1 cellular context compared by ENCODE assay signal in the genomic region with DNA sequence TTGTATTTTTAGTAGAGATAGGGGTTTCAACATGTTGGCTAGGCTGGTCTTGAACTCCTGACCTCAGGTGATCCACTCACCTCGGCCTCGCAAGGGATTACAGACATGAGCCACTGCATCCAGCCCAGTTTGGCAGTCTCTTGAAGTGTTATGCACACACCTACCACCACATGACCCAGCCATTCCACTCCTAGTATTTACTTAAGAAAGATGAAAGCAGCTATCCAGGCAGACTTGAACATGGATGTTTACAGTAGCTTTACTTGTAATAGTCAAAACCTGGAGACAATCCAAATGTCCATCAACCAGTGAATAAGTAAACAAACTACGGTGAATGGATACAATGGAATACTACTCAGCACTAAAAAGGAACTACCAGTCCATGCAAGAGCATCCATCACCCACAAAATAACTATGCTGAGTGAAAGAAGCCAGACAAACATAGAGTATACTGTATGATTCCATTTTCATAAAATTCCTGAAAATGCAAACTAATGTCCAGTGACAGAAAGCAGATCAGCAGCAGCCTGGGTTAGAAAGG.
A peak's percentile ranks its signal among the peaks of the same experiment; 100 is the strongest.
TF ChIP-seq lines count a peak whose summit lies in the region.

No MANE protein-coding gene starts in this region.

TF ChIP-seq in HepG2, 621 proteins besides CTCF, POLR2A, EP300 and RAD21 (continued from another document and continues in another):
- TF ChIP-seq, protein P1, sequence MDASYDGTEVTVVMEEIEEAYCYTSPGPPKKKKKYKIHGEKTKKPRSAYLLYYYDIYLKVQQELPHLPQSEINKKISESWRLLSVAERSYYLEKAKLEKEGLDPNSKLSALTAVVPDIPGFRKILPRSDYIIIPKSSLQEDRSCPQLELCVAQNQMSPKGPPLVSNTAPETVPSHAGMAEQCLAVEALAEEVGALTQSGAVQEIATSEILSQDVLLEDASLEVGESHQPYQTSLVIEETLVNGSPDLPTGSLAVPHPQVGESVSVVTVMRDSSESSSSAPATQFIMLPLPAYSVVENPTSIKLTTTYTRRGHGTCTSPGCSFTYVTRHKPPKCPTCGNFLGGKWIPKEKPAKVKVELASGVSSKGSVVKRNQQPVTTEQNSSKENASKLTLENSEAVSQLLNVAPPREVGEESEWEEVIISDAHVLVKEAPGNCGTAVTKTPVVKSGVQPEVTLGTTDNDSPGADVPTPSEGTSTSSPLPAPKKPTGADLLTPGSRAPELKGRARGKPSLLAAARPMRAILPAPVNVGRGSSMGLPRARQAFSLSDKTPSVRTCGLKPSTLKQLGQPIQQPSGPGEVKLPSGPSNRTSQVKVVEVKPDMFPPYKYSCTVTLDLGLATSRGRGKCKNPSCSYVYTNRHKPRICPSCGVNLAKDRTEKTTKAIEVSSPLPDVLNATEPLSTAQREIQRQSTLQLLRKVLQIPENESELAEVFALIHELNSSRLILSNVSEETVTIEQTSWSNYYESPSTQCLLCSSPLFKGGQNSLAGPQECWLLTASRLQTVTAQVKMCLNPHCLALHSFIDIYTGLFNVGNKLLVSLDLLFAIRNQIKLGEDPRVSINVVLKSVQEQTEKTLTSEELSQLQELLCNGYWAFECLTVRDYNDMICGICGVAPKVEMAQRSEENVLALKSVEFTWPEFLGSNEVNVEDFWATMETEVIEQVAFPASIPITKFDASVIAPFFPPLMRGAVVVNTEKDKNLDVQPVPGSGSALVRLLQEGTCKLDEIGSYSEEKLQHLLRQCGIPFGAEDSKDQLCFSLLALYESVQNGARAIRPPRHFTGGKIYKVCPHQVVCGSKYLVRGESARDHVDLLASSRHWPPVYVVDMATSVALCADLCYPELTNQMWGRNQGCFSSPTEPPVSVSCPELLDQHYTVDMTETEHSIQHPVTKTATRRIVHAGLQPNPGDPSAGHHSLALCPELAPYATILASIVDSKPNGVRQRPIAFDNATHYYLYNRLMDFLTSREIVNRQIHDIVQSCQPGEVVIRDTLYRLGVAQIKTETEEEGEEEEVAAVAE (CRISPR knock-in tag; IDR thresholded peaks at IDR 0.05; ENCODE audit: borderline replicate concordance) = peak; percentile 78; the same call in 1 of the 2 replicates
- peak; percentile 78; the same call in 1 of the 2 replicates for TF ChIP-seq ZNF816 (CRISPR knock-in tag; IDR thresholded peaks at IDR 0.05; ENCODE audit: borderline replicate concordance)
- peak; percentile 100 for TF ChIP-seq RARA (CRISPR knock-in tag; IDR thresholded peaks at IDR 0.05)
- TF ChIP-seq NR2F2 (IDR thresholded peaks at IDR 0.05; ENCODE audit: borderline replicate concordance, low read depth) = peak; percentile 87
- no peak for TF ChIP-seq SYNCRIP (IDR thresholded peaks at IDR 0.05; ENCODE audit: insufficient read depth, low read depth, low read length)
- peak; percentile 69; the same call in 1 of the 2 replicates for TF ChIP-seq MXD4 (CRISPR knock-in tag; IDR thresholded peaks at IDR 0.05)
- peak; percentile 93 for TF ChIP-seq TEAD3 (CRISPR knock-in tag; optimal IDR thresholded peaks at IDR 0.05; ENCODE audit: borderline replicate concordance)
- TF ChIP-seq, protein P2, sequence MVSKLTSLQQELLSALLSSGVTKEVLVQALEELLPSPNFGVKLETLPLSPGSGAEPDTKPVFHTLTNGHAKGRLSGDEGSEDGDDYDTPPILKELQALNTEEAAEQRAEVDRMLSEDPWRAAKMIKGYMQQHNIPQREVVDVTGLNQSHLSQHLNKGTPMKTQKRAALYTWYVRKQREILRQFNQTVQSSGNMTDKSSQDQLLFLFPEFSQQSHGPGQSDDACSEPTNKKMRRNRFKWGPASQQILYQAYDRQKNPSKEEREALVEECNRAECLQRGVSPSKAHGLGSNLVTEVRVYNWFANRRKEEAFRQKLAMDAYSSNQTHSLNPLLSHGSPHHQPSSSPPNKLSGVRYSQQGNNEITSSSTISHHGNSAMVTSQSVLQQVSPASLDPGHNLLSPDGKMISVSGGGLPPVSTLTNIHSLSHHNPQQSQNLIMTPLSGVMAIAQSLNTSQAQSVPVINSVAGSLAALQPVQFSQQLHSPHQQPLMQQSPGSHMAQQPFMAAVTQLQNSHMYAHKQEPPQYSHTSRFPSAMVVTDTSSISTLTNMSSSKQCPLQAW (CRISPR knock-in tag; IDR thresholded peaks at IDR 0.05) = peak; percentile 88
- no peak for TF ChIP-seq SOX6 (IDR thresholded peaks at IDR 0.05)
- TF ChIP-seq SOX6 (CRISPR knock-in tag; IDR thresholded peaks at IDR 0.05) = peak; percentile 98
- TF ChIP-seq SP5 (CRISPR knock-in tag; IDR thresholded peaks at IDR 0.05; ENCODE audit: borderline replicate concordance, low read depth) = peak; percentile 88
- TF ChIP-seq ZNF441 (CRISPR knock-in tag; IDR thresholded peaks at IDR 0.05; ENCODE audit: borderline replicate concordance) = peak; percentile 76
- no peak for TF ChIP-seq CHD2 (IDR thresholded peaks at IDR 0.05; ENCODE audit: low read depth, low read length)
- peak; percentile 50; the same call in 1 of the 2 replicates for TF ChIP-seq ESRRA (CRISPR knock-in tag; IDR thresholded peaks at IDR 0.05; ENCODE audit: low read depth)
- no peak for TF ChIP-seq TCF12 (IDR thresholded peaks at IDR 0.05)
- TF ChIP-seq TCF12 (CRISPR knock-in tag; IDR thresholded peaks at IDR 0.05) = peak; percentile 90
- 0 out of 2 replicates have a peak, but pooled peaks have one; percentile 63 for TF ChIP-seq ZNF501 (CRISPR knock-in tag; IDR thresholded peaks at IDR 0.05)
- TF ChIP-seq MED1 (CRISPR knock-in tag; IDR thresholded peaks at IDR 0.05) = peak; percentile 94
- peak; percentile 82; the same call in 1 of the 2 replicates for TF ChIP-seq ZNF331 (CRISPR knock-in tag; IDR thresholded peaks at IDR 0.05)
- no peak for TF ChIP-seq ZNF720 (CRISPR knock-in tag; IDR thresholded peaks at IDR 0.05)
- 0 out of 2 replicates have a peak, but pooled peaks have one; percentile 9 for TF ChIP-seq XBP1 (CRISPR knock-in tag; IDR thresholded peaks at IDR 0.05)
- TF ChIP-seq, protein P3, sequence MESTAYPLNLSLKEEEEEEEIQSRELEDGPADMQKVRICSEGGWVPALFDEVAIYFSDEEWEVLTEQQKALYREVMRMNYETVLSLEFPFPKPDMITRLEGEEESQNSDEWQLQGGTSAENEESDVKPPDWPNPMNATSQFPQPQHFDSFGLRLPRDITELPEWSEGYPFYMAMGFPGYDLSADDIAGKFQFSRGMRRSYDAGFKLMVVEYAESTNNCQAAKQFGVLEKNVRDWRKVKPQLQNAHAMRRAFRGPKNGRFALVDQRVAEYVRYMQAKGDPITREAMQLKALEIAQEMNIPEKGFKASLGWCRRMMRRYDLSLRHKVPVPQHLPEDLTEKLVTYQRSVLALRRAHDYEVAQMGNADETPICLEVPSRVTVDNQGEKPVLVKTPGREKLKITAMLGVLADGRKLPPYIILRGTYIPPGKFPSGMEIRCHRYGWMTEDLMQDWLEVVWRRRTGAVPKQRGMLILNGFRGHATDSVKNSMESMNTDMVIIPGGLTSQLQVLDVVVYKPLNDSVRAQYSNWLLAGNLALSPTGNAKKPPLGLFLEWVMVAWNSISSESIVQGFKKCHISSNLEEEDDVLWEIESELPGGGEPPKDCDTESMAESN (CRISPR knock-in tag; conservative IDR thresholded peaks at IDR 0.05) = peak; percentile 86; the same call in 1 of the 2 replicates
- TF ChIP-seq SRY (CRISPR knock-in tag; IDR thresholded peaks at IDR 0.05) = peak; percentile 36; the same call in 1 of the 2 replicates
- TF ChIP-seq, protein P4, sequence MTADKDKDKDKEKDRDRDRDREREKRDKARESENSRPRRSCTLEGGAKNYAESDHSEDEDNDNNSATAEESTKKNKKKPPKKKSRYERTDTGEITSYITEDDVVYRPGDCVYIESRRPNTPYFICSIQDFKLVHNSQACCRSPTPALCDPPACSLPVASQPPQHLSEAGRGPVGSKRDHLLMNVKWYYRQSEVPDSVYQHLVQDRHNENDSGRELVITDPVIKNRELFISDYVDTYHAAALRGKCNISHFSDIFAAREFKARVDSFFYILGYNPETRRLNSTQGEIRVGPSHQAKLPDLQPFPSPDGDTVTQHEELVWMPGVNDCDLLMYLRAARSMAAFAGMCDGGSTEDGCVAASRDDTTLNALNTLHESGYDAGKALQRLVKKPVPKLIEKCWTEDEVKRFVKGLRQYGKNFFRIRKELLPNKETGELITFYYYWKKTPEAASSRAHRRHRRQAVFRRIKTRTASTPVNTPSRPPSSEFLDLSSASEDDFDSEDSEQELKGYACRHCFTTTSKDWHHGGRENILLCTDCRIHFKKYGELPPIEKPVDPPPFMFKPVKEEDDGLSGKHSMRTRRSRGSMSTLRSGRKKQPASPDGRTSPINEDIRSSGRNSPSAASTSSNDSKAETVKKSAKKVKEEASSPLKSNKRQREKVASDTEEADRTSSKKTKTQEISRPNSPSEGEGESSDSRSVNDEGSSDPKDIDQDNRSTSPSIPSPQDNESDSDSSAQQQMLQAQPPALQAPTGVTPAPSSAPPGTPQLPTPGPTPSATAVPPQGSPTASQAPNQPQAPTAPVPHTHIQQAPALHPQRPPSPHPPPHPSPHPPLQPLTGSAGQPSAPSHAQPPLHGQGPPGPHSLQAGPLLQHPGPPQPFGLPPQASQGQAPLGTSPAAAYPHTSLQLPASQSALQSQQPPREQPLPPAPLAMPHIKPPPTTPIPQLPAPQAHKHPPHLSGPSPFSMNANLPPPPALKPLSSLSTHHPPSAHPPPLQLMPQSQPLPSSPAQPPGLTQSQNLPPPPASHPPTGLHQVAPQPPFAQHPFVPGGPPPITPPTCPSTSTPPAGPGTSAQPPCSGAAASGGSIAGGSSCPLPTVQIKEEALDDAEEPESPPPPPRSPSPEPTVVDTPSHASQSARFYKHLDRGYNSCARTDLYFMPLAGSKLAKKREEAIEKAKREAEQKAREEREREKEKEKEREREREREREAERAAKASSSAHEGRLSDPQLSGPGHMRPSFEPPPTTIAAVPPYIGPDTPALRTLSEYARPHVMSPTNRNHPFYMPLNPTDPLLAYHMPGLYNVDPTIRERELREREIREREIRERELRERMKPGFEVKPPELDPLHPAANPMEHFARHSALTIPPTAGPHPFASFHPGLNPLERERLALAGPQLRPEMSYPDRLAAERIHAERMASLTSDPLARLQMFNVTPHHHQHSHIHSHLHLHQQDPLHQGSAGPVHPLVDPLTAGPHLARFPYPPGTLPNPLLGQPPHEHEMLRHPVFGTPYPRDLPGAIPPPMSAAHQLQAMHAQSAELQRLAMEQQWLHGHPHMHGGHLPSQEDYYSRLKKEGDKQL (CRISPR knock-in tag; IDR thresholded peaks at IDR 0.05; ENCODE audit: low read depth) = peak; percentile 99
- peak; percentile 79; the same call in 1 of the 2 replicates for TF ChIP-seq ZNF780A (CRISPR knock-in tag; IDR thresholded peaks at IDR 0.05)
- TF ChIP-seq, protein P5, sequence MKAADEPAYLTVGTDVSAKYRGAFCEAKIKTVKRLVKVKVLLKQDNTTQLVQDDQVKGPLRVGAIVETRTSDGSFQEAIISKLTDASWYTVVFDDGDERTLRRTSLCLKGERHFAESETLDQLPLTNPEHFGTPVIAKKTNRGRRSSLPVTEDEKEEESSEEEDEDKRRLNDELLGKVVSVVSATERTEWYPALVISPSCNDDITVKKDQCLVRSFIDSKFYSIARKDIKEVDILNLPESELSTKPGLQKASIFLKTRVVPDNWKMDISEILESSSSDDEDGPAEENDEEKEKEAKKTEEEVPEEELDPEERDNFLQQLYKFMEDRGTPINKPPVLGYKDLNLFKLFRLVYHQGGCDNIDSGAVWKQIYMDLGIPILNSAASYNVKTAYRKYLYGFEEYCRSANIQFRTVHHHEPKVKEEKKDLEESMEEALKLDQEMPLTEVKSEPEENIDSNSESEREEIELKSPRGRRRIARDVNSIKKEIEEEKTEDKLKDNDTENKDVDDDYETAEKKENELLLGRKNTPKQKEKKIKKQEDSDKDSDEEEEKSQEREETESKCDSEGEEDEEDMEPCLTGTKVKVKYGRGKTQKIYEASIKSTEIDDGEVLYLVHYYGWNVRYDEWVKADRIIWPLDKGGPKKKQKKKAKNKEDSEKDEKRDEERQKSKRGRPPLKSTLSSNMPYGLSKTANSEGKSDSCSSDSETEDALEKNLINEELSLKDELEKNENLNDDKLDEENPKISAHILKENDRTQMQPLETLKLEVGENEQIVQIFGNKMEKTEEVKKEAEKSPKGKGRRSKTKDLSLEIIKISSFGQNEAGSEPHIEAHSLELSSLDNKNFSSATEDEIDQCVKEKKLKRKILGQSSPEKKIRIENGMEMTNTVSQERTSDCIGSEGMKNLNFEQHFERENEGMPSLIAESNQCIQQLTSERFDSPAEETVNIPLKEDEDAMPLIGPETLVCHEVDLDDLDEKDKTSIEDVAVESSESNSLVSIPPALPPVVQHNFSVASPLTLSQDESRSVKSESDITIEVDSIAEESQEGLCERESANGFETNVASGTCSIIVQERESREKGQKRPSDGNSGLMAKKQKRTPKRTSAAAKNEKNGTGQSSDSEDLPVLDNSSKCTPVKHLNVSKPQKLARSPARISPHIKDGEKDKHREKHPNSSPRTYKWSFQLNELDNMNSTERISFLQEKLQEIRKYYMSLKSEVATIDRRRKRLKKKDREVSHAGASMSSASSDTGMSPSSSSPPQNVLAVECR (CRISPR knock-in tag; IDR thresholded peaks at IDR 0.05; ENCODE audit: borderline replicate concordance) = peak; percentile 82; the same call in 1 of the 2 replicates
- peak; percentile 88 for TF ChIP-seq ZNF317 (CRISPR knock-in tag; IDR thresholded peaks at IDR 0.05)
- peak; percentile 51; the same call in 1 of the 2 replicates for TF ChIP-seq ZNF160 (CRISPR knock-in tag; IDR thresholded peaks at IDR 0.05)
- TF ChIP-seq, protein P6, sequence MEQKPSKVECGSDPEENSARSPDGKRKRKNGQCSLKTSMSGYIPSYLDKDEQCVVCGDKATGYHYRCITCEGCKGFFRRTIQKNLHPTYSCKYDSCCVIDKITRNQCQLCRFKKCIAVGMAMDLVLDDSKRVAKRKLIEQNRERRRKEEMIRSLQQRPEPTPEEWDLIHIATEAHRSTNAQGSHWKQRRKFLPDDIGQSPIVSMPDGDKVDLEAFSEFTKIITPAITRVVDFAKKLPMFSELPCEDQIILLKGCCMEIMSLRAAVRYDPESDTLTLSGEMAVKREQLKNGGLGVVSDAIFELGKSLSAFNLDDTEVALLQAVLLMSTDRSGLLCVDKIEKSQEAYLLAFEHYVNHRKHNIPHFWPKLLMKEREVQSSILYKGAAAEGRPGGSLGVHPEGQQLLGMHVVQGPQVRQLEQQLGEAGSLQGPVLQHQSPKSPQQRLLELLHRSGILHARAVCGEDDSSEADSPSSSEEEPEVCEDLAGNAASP (CRISPR knock-in tag; IDR thresholded peaks at IDR 0.05; ENCODE audit: borderline replicate concordance) = peak; percentile 96
- TF ChIP-seq JUND (CRISPR knock-in tag; IDR thresholded peaks at IDR 0.05) = peak; percentile 65; the same call in 1 of the 2 replicates
- peak; percentile 74; the same call in 1 of the 2 replicates for TF ChIP-seq ZNF12 (CRISPR knock-in tag; IDR thresholded peaks at IDR 0.05)
- peak; percentile 64; the same call in 1 of the 2 replicates for TF ChIP-seq MYC (CRISPR knock-in tag; IDR thresholded peaks at IDR 0.05; ENCODE audit: borderline replicate concordance)
- no peak; the same call in 1 of the 2 replicates for TF ChIP-seq SAFB2 (CRISPR knock-in tag; IDR thresholded peaks at IDR 0.05; ENCODE audit: borderline replicate concordance, low read depth)
- TF ChIP-seq ZC3H4 (CRISPR knock-in tag; IDR thresholded peaks at IDR 0.05; ENCODE audit: borderline replicate concordance) = no peak
- TF ChIP-seq ZNF557 (CRISPR knock-in tag; IDR thresholded peaks at IDR 0.05) = no peak
- TF ChIP-seq ZNF264 (CRISPR knock-in tag; IDR thresholded peaks at IDR 0.05) = peak; percentile 91
- TF ChIP-seq ZNF563 (CRISPR knock-in tag; IDR thresholded peaks at IDR 0.05) = 0 out of 2 replicates have a peak, but pooled peaks have one; percentile 51
- TF ChIP-seq GATA4 (IDR thresholded peaks at IDR 0.05; ENCODE audit: borderline replicate concordance, low read depth) = peak; percentile 53; the same call in 1 of the 2 replicates
- TF ChIP-seq ELF3 (CRISPR knock-in tag; IDR thresholded peaks at IDR 0.05) = peak; percentile 82
- TF ChIP-seq ZNF747 (CRISPR knock-in tag; IDR thresholded peaks at IDR 0.05; ENCODE audit: borderline replicate concordance) = peak; percentile 88; the same call in 1 of the 2 replicates
- peak; percentile 57; the same call in 1 of the 2 replicates for TF ChIP-seq SMYD3 (CRISPR knock-in tag; IDR thresholded peaks at IDR 0.05)
- TF ChIP-seq SOX13 (IDR thresholded peaks at IDR 0.05) = peak; percentile 87
- TF ChIP-seq SOX13 (CRISPR knock-in tag; conservative IDR thresholded peaks at IDR 0.05 in 1 of 2, IDR thresholded peaks at IDR 0.05 in 1 of 2) = peak in 1 of 2 experiments; percentile 95; a peak in 2 of 4 replicates
